In genomic region chr17:789160-789840, GRCh38 we compare ENCODE assay signal across 23 cellular contexts. TPM values are rescaled to one million over a fixed set of nuclear protein-coding genes. Genes with fewer than 3 reads are reported as not detected.
DNase-seq lines count a peak whose midpoint lies in the region; ATAC-seq and TF ChIP-seq lines count a peak whose summit lies in the region.
"Had no signal": no experiment of that assay in that cellular context is flagged by ENCODE, and none has a peak within 500 bp of the region (broad histone marks: within the 10 kb centered on the region; RNA-seq: fewer than 3 reads in every experiment).

No MANE protein-coding gene starts in this region.

- H3K9me3 Mint-ChIP-seq in activated naive CD4-positive, alpha-beta T cell treated with anti-CD3 and anti-CD28 coated beads, Interleukin-2, amount 50 U/mL, for 24 hours, result no peaks in the 10 kb centered on the region
- H3K9me3 Mint-ChIP-seq in mesothelial cell of epicardium, result no peaks in the 10 kb centered on the region
- H3K9me3 Mint-ChIP-seq: activated B cell treated with CpG ODN at 0.5 μM for 24 hours; activated CD4-positive, alpha-beta memory T cell treated with anti-CD3 and anti-CD28 coated beads for 36 hours; activated naive CD8-positive, alpha-beta T cell treated with anti-CD3 and anti-CD28 coated beads, Interleukin-2, amount 10 ng/mL, durations not matched to agents 7 days and 5 days; CD8-positive, alpha-beta T cell; effector memory CD8-positive, alpha-beta T cell; stimulated activated naive B cell treated with anti-CD40 and anti-IgM and Interleukin-4, amounts not matched to agents 10 μg/mL and 1 μg/mL and 100 μg/mL, for 72 hours had no signal

- H3K36me3 Mint-ChIP-seq in activated naive CD4-positive, alpha-beta T cell treated with anti-CD3 and anti-CD28 coated beads, Interleukin-2, amount 50 U/mL, for 24 hours, result peaks cover 4% of the 10 kb centered on the region
- H3K36me3 Mint-ChIP-seq in mesothelial cell of epicardium, result peaks cover 6% of the 10 kb centered on the region

- H3K4me3 ChIP-seq in epithelial cell of esophagus (ENCODE audit: low read length), result peak overlapping the region; percentile 12
- H3K4me3 ChIP-seq in vagina, result no peak overlapping the region
- no peak overlapping the region for H3K4me3 ChIP-seq in effector memory CD4-positive, alpha-beta T cell (ENCODE audit: insufficient read depth, low read depth, low read length, poor library complexity, severe bottlenecking)
- H3K4me3 ChIP-seq: testis had no signal

- ATAC-seq in GM19467 (IDR thresholded peaks at IDR 0.05; ENCODE audit: unreplicated experiment) (no peak), GM21528 (IDR thresholded peaks at IDR 0.05; ENCODE audit: low FRiP score, unreplicated experiment) (no peak)
- ATAC-seq: CD8-positive, alpha-beta T cell; effector memory CD8-positive, alpha-beta T cell; stimulated activated naive B cell treated with anti-CD40 and anti-IgM and Interleukin-4, amounts not matched to agents 10 μg/mL and 1 μg/mL and 100 μg/mL, for 72 hours had no signal

- H3K4me1 Mint-ChIP-seq in activated naive CD4-positive, alpha-beta T cell treated with anti-CD3 and anti-CD28 coated beads, Interleukin-2, amount 50 U/mL, for 24 hours, result peaks cover 10% of the 10 kb centered on the region
- H3K4me1 Mint-ChIP-seq in mesothelial cell of epicardium, result peaks cover 14% of the 10 kb centered on the region

- no peaks in the 10 kb centered on the region for H3K27me3 Mint-ChIP-seq in activated naive CD4-positive, alpha-beta T cell treated with anti-CD3 and anti-CD28 coated beads, Interleukin-2, amount 50 U/mL, for 24 hours
- H3K27me3 Mint-ChIP-seq in mesothelial cell of epicardium (ENCODE audit: low read depth), result no peaks in the 10 kb centered on the region
- H3K27me3 Mint-ChIP-seq: activated B cell treated with CpG ODN at 0.5 μM for 24 hours; activated CD4-positive, alpha-beta memory T cell treated with anti-CD3 and anti-CD28 coated beads for 36 hours; activated naive CD8-positive, alpha-beta T cell treated with anti-CD3 and anti-CD28 coated beads, Interleukin-2, amount 10 ng/mL, durations not matched to agents 7 days and 5 days; effector memory CD8-positive, alpha-beta T cell; memory B cell; stimulated activated naive B cell treated with anti-CD40 and anti-IgM and Interleukin-4, amounts not matched to agents 10 μg/mL and 1 μg/mL and 100 μg/mL, for 72 hours had no signal

- no peaks in the 10 kb centered on the region for H3K9me3 ChIP-seq in vagina
- no peaks in the 10 kb centered on the region for H3K9me3 ChIP-seq in effector memory CD4-positive, alpha-beta T cell (ENCODE audit: control insufficient read depth, low read length)
- H3K9me3 ChIP-seq: testis had no signal

- TF ChIP-seq CTCF in epithelial cell of esophagus (IDR thresholded peaks at IDR 0.05; ENCODE audit: insufficient read depth, low read depth, low read length, missing control alignments) (no peak), mesothelial cell of epicardium (IDR thresholded peaks at IDR 0.05; ENCODE audit: unreplicated experiment) (no peak), vagina (IDR thresholded peaks at IDR 0.05) (no peak)

- H3K27ac ChIP-seq in vagina, result peak overlapping the region; percentile 71
- H3K27ac ChIP-seq in effector memory CD4-positive, alpha-beta T cell (ENCODE audit: insufficient read depth, low read length, poor library complexity, severe bottlenecking), result no peak overlapping the region
- H3K27ac ChIP-seq: testis had no signal

- DNase-seq in activated naive CD4-positive, alpha-beta T cell treated with Interleukin-2 at 50 U/mL for 16 hours, result no peak
- DNase-seq in epithelial cell of esophagus (ENCODE audit: low read depth) (peak; percentile 81), mesothelial cell of epicardium (ENCODE audit: low spot score in 2 of 2, unreplicated experiment in 2 of 2) (no peak), vagina (ENCODE audit: extremely low spot score in 2 of 2) (no peak)
- no peak for DNase-seq in effector memory CD4-positive, alpha-beta T cell
- DNase-seq: 8988T; activated B cell treated with CpG ODN at 0.5 μM for 24 hours; activated CD4-positive, alpha-beta memory T cell treated with anti-CD3 and anti-CD28 coated beads for 36 hours; activated naive CD8-positive, alpha-beta T cell treated with anti-CD3 and anti-CD28 coated beads, Interleukin-2, amount 10 ng/mL, durations not matched to agents 7 days and 5 days; CD8-positive, alpha-beta T cell; effector memory CD8-positive, alpha-beta T cell; NCI-H1092; NCI-H187 treated with DMSO at 0.1 percent for 48 hours; NCI-H774; nucleus accumbens; stimulated activated CD4-positive, alpha-beta T cell treated with anti-CD3 and anti-CD28 coated beads, Interleukin-4, amount 100 ng/mL, for 1 hour; stimulated activated naive B cell treated with anti-CD40 and anti-IgM and Interleukin-4, amounts not matched to agents 10 μg/mL and 1 μg/mL and 100 μg/mL, for 72 hours; T1000; testis had no signal

- peaks cover 0 to 33% of the 10 kb centered on the region in 2 donors for H3K36me3 ChIP-seq in vagina
- peaks cover 54% of the 10 kb centered on the region for H3K36me3 ChIP-seq in effector memory CD4-positive, alpha-beta T cell (ENCODE audit: control insufficient read depth, insufficient read depth, low read length)

- no peaks in the 10 kb centered on the region for H3K27me3 ChIP-seq in vagina
- H3K27me3 ChIP-seq in effector memory CD4-positive, alpha-beta T cell (replicated peaks; ENCODE audit: control insufficient read depth, insufficient read depth, low read length, poor library complexity, severe bottlenecking), result no peaks in the 10 kb centered on the region
- H3K27me3 ChIP-seq: testis had no signal

- peak overlapping the region; percentile 30 for H3K27ac Mint-ChIP-seq in activated naive CD4-positive, alpha-beta T cell treated with anti-CD3 and anti-CD28 coated beads, Interleukin-2, amount 50 U/mL, for 24 hours
- peak overlapping the region; percentile 84 for H3K27ac Mint-ChIP-seq in mesothelial cell of epicardium
- H3K27ac Mint-ChIP-seq: activated B cell treated with CpG ODN at 0.5 μM for 24 hours; activated CD4-positive, alpha-beta memory T cell treated with anti-CD3 and anti-CD28 coated beads for 36 hours; activated naive CD8-positive, alpha-beta T cell treated with anti-CD3 and anti-CD28 coated beads, Interleukin-2, amount 10 ng/mL, durations not matched to agents 7 days and 5 days; CD8-positive, alpha-beta T cell; effector memory CD8-positive, alpha-beta T cell; memory B cell; stimulated activated naive B cell treated with anti-CD40 and anti-IgM and Interleukin-4, amounts not matched to agents 10 μg/mL and 1 μg/mL and 100 μg/mL, for 72 hours had no signal

- no peak for TF ChIP-seq POLR2A in vagina (IDR thresholded peaks at IDR 0.05)

- H3K4me1 ChIP-seq in vagina, result peaks cover 29% of the 10 kb centered on the region
- H3K4me1 ChIP-seq in effector memory CD4-positive, alpha-beta T cell (ENCODE audit: control insufficient read depth, insufficient read depth, low read length, poor library complexity, severe bottlenecking), result no peaks in the 10 kb centered on the region

- intact Hi-C loops in vagina (cut with DNase I), result no loop called here

- H3K4me3 Mint-ChIP-seq in activated naive CD4-positive, alpha-beta T cell treated with anti-CD3 and anti-CD28 coated beads, Interleukin-2, amount 50 U/mL, for 24 hours, result no peak overlapping the region
- H3K4me3 Mint-ChIP-seq in mesothelial cell of epicardium, result no peak overlapping the region
- H3K4me3 Mint-ChIP-seq: activated B cell treated with CpG ODN at 0.5 μM for 24 hours; activated CD4-positive, alpha-beta memory T cell treated with anti-CD3 and anti-CD28 coated beads for 36 hours; activated naive CD8-positive, alpha-beta T cell treated with anti-CD3 and anti-CD28 coated beads, Interleukin-2, amount 10 ng/mL, durations not matched to agents 7 days and 5 days; CD8-positive, alpha-beta T cell; effector memory CD8-positive, alpha-beta T cell; memory B cell; stimulated activated naive B cell treated with anti-CD40 and anti-IgM and Interleukin-4, amounts not matched to agents 10 μg/mL and 1 μg/mL and 100 μg/mL, for 72 hours had no signal

RNA-seq across cellular contexts. Expression of gene MRM3, which starts 7.1 kb away (rescaled TPM):
- total RNA-seq in mesothelial cell of epicardium (13.5 to 18.9 TPM (median 16.5 TPM) in 3 replicates), vagina (3.7 TPM)

RNA-seq across cellular contexts. Expression of gene GLOD4, which starts 7.2 kb away (rescaled TPM):
- total RNA-seq in mesothelial cell of epicardium (72.1 to 77.2 TPM (median 76.9 TPM) in 3 replicates), vagina (36.8 TPM)

RNA-seq across cellular contexts. Expression of gene GEMIN4, which starts 37.2 kb away (rescaled TPM):
- total RNA-seq in mesothelial cell of epicardium, result 28.6 to 35.8 TPM (median 35.4 TPM) in 3 replicates
- total RNA-seq in vagina, result 22.3 TPM

RNA-seq across cellular contexts. Expression of gene TLCD3A, which starts 56.9 kb away (rescaled TPM):
- total RNA-seq in mesothelial cell of epicardium (25.3 to 28.3 TPM (median 27.7 TPM) in 3 replicates), vagina (18.7 TPM)
